In the genomic region with DNA sequence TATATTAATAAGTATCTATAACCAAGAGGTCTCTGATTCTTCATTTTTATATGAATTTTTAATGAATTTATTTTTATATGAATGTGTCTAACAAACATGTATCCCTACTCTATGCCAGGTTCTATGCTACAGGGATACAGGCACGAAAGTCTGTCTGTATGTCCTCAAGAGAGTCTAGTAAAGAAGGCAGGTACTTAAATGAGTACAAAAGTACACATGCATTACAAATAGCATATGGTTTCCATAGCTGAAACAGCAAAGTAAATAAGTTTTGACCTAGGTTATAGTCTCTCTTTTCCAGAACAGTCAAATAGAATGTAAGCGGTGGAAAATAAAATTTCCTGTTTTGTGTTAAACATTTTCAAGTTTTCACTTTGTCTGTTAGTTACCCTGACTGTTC, we compare ENCODE assay signal across 16 cellular contexts. TPM values are rescaled to one million over a fixed set of nuclear protein-coding genes. Genes with fewer than 3 reads are reported as not detected.
DNase-seq lines count a peak whose midpoint lies in the region; ATAC-seq and TF ChIP-seq lines count a peak whose summit lies in the region.
"Had no signal": no experiment of that assay in that cellular context is flagged by ENCODE, and none has a peak within 500 bp of the region (broad histone marks: within the 10 kb centered on the region; RNA-seq: fewer than 3 reads in every experiment).

No MANE protein-coding gene starts in this region.

- peaks cover 3% of the 10 kb centered on the region; the same call in 1 of the 2 replicates for H3K79me2 ChIP-seq in HCT116 (ENCODE audit: insufficient read depth, low read length)

- no peak for TF ChIP-seq RAD21 in HCT116 (IDR thresholded peaks at IDR 0.05; ENCODE audit: low read depth)

- H3K9me3 ChIP-seq in HCT116 (ENCODE audit: control insufficient read depth in 1 of 2, insufficient read depth in 1 of 2, low read depth in 1 of 2, low read length in 2 of 2), result no peaks in the 10 kb centered on the region
- H3K9me3 ChIP-seq: BLaER1 treated with 17β-estradiol and CSF1 and Interleukin-3, amounts not matched to agents 10 nM and 100 nM had no signal

- POLR2A ChIA-PET in activated CD8-positive, alpha-beta T cell treated with anti-CD3 and anti-CD28 coated beads for 36 hours (lab: Charles Lee), result no interaction called here
- POLR2A ChIA-PET in activated CD8-positive, alpha-beta T cell treated with anti-CD3 and anti-CD28 coated beads, Interleukin-2, amount 10 ng/mL, durations not matched to agents 7 days and 5 days (lab: Charles Lee), result no interaction called here
- POLR2A ChIA-PET in HCT116 (lab: Charles Lee), result interaction anchor here (1.2 to 1.4 kb wide), 3 partner anchors 13 to 29 kb away, joined by 3 to 8 read pairs (median 7); a partner anchor contains a TSS

- H3K9me2 ChIP-seq in HCT116 (ENCODE audit: insufficient read depth), result no peaks in the 10 kb centered on the region

- H3K4me1 Mint-ChIP-seq in activated CD8-positive, alpha-beta T cell treated with anti-CD3 and anti-CD28 coated beads for 36 hours (ENCODE audit: low read depth), result peaks cover 20% of the 10 kb centered on the region
- peaks cover 4% of the 10 kb centered on the region for H3K4me1 Mint-ChIP-seq in activated CD8-positive, alpha-beta T cell treated with anti-CD3 and anti-CD28 coated beads, Interleukin-2, amount 10 ng/mL, durations not matched to agents 7 days and 5 days (ENCODE audit: low read depth)
- H3K4me1 Mint-ChIP-seq in activated T-helper 17 cell treated with anti-CD3 and anti-CD28 coated beads, Interleukin-2, amount 50 U/mL, for 72 hours, result peaks cover 22% of the 10 kb centered on the region
- peaks cover 6% of the 10 kb centered on the region for H3K4me1 Mint-ChIP-seq in stimulated activated effector memory CD8-positive, alpha-beta T cell treated with anti-CD3 and anti-CD28 coated beads, Interleukin-12 subunit alpha, Interleukin-12 subunit beta, amount 100 ng/mL, for 72 hours
- H3K4me1 Mint-ChIP-seq in type B pancreatic cell (ENCODE audit: unreplicated experiment), result peaks cover 19% of the 10 kb centered on the region

- CTCF ChIA-PET in activated CD8-positive, alpha-beta T cell treated with anti-CD3 and anti-CD28 coated beads for 36 hours (lab: Charles Lee), result interaction anchor here (0.8 to 16.4 kb wide), 9 partner anchors 13 to 296 kb away, joined by 3 to 318 read pairs (median 14); a partner anchor contains a TSS
- CTCF ChIA-PET in activated CD8-positive, alpha-beta T cell treated with anti-CD3 and anti-CD28 coated beads, Interleukin-2, amount 10 ng/mL, durations not matched to agents 7 days and 5 days (lab: Charles Lee), result interaction anchor here (1.1 to 12.1 kb wide), 8 partner anchors 13 to 297 kb away, joined by 3 to 234 read pairs (median 34); a partner anchor contains a TSS
- CTCF ChIA-PET in HCT116 (lab: Charles Lee), result interaction anchor here (0.6 to 6.0 kb wide), 10 partner anchors 9 to 297 kb away, joined by 3 to 48 read pairs (median 4); a partner anchor contains a TSS

- intact Hi-C loops in activated CD8-positive, alpha-beta T cell treated with anti-CD3 and anti-CD28 coated beads for 36 hours (cut with micrococcal nuclease), result no loop called here
- intact Hi-C loops in HCT116 (cut with micrococcal nuclease), result no loop called here

- H3K27ac Mint-ChIP-seq in activated CD8-positive, alpha-beta T cell treated with anti-CD3 and anti-CD28 coated beads for 36 hours, result peak overlapping the region; percentile 65
- no peak overlapping the region for H3K27ac Mint-ChIP-seq in activated CD8-positive, alpha-beta T cell treated with anti-CD3 and anti-CD28 coated beads, Interleukin-2, amount 10 ng/mL, durations not matched to agents 7 days and 5 days
- peak overlapping the region; percentile 49 for H3K27ac Mint-ChIP-seq in activated T-helper 17 cell treated with anti-CD3 and anti-CD28 coated beads, Interleukin-2, amount 50 U/mL, for 72 hours
- H3K27ac Mint-ChIP-seq in stimulated activated effector memory CD8-positive, alpha-beta T cell treated with anti-CD3 and anti-CD28 coated beads, Interleukin-12 subunit alpha, Interleukin-12 subunit beta, amount 100 ng/mL, for 72 hours, result peak overlapping the region; percentile 3
- H3K27ac Mint-ChIP-seq in type B pancreatic cell, result no peak overlapping the region
- H3K27ac Mint-ChIP-seq: CD4-positive, CD25-positive, alpha-beta regulatory T cell; GM23338; H9 had no signal

- ATAC-seq in activated CD8-positive, alpha-beta T cell treated with anti-CD3 and anti-CD28 coated beads for 36 hours, result no peak
- ATAC-seq in activated CD8-positive, alpha-beta T cell treated with anti-CD3 and anti-CD28 coated beads, Interleukin-2, amount 10 ng/mL, durations not matched to agents 7 days and 5 days, result no peak
- no peak for ATAC-seq in HCT116
- ATAC-seq in activated T-helper 17 cell treated with anti-CD3 and anti-CD28 coated beads, Interleukin-2, amount 50 U/mL, for 72 hours (replicated peaks), result peak; percentile 73
- peak; percentile 72 for ATAC-seq in stimulated activated effector memory CD8-positive, alpha-beta T cell treated with anti-CD3 and anti-CD28 coated beads, Interleukin-12 subunit alpha, Interleukin-12 subunit beta, amount 100 ng/mL, for 72 hours
- ATAC-seq: GM23338 had no signal

- no peaks in the 10 kb centered on the region for H3K36me3 Mint-ChIP-seq in activated CD8-positive, alpha-beta T cell treated with anti-CD3 and anti-CD28 coated beads for 36 hours (ENCODE audit: low read depth)
- no peaks in the 10 kb centered on the region for H3K36me3 Mint-ChIP-seq in activated CD8-positive, alpha-beta T cell treated with anti-CD3 and anti-CD28 coated beads, Interleukin-2, amount 10 ng/mL, durations not matched to agents 7 days and 5 days (ENCODE audit: low read depth)
- H3K36me3 Mint-ChIP-seq in activated T-helper 17 cell treated with anti-CD3 and anti-CD28 coated beads, Interleukin-2, amount 50 U/mL, for 72 hours (ENCODE audit: low read depth), result no peaks in the 10 kb centered on the region
- H3K36me3 Mint-ChIP-seq in stimulated activated effector memory CD8-positive, alpha-beta T cell treated with anti-CD3 and anti-CD28 coated beads, Interleukin-12 subunit alpha, Interleukin-12 subunit beta, amount 100 ng/mL, for 72 hours, result no peaks in the 10 kb centered on the region
- H3K36me3 Mint-ChIP-seq in type B pancreatic cell, result no peaks in the 10 kb centered on the region
- H3K36me3 Mint-ChIP-seq: CD4-positive, CD25-positive, alpha-beta regulatory T cell had no signal

- no TSS peak for BruUV-seq in HCT116 (replicated peaks; lab: Mats Ljungman, UMichigan)

- peaks cover 16 to 30% of the 10 kb centered on the region in 2 experiments; a peak in 3 of 4 replicates for H3K36me3 ChIP-seq in HCT116 (ENCODE audit: control insufficient read depth in 1 of 2, insufficient read depth in 2 of 2, low read length in 2 of 2)
- H3K36me3 ChIP-seq: BLaER1 treated with 17β-estradiol and CSF1 and Interleukin-3, amounts not matched to agents 10 nM and 100 nM had no signal

- H3K4me1 ChIP-seq in HCT116 (ENCODE audit: control insufficient read depth in 1 of 2, insufficient read depth in 2 of 2, low read length in 2 of 2), result peaks cover 50 to 69% of the 10 kb centered on the region in 2 experiments

- DNase-seq in activated CD8-positive, alpha-beta T cell treated with anti-CD3 and anti-CD28 coated beads for 36 hours, result no peak
- DNase-seq in activated CD8-positive, alpha-beta T cell treated with anti-CD3 and anti-CD28 coated beads, Interleukin-2, amount 10 ng/mL, durations not matched to agents 7 days and 5 days, result no peak
- DNase-seq in HCT116 (ENCODE audit: low read depth, low spot score) (no peak), type B pancreatic cell (ENCODE audit: extremely low spot score, unreplicated experiment) (no peak), MV-4-11 (lab: John Stamatoyannopoulos, UW) (no peak)
- DNase-seq in stimulated activated effector memory CD8-positive, alpha-beta T cell treated with anti-CD3 and anti-CD28 coated beads, Interleukin-12 subunit alpha, Interleukin-12 subunit beta, amount 100 ng/mL, for 72 hours (ENCODE audit: low spot score in 2 of 2), result no peak
- DNase-seq: ACHN; CD4-positive, CD25-positive, alpha-beta regulatory T cell; DMS79; H9 had no signal

- H3K27ac ChIP-seq in HCT116 (ENCODE audit: low read depth, low read length), result peak overlapping the region; percentile 85
- H3K27ac ChIP-seq: BLaER1 treated with 17β-estradiol and CSF1 and Interleukin-3, amounts not matched to agents 10 nM and 100 nM had no signal

- no peak overlapping the region for H3K4me3 ChIP-seq in HCT116 (replicated peaks in 1 of 2; ENCODE audit: low read depth in 1 of 2, low read length in 2 of 2)
- H3K4me3 ChIP-seq: BLaER1 treated with 17β-estradiol and CSF1 and Interleukin-3, amounts not matched to agents 10 nM and 100 nM; GM23338 had no signal

- H3K9ac ChIP-seq in HCT116 (ENCODE audit: low read length), result no peak overlapping the region
- H3K9ac ChIP-seq: BLaER1 treated with 17β-estradiol and CSF1 and Interleukin-3, amounts not matched to agents 10 nM and 100 nM had no signal

- no peaks in the 10 kb centered on the region for H3K27me3 ChIP-seq in HCT116 (ENCODE audit: insufficient read depth, low read length)
- H3K27me3 ChIP-seq: BLaER1 treated with 17β-estradiol and CSF1 and Interleukin-3, amounts not matched to agents 10 nM and 100 nM had no signal

- no peak for TF ChIP-seq CTCF in activated CD8-positive, alpha-beta T cell treated with anti-CD3 and anti-CD28 coated beads for 36 hours (IDR thresholded peaks at IDR 0.05)
- no peak for TF ChIP-seq CTCF in HCT116 (IDR thresholded peaks at IDR 0.05 in 2 of 3, conservative IDR thresholded peaks at IDR 0.05 in 1 of 3; ENCODE audit: borderline replicate concordance in 1 of 3, insufficient read depth in 1 of 3, low read depth in 2 of 3, low read length in 2 of 3)
- no peak for TF ChIP-seq CTCF in type B pancreatic cell (conservative IDR thresholded peaks at IDR 0.05)

- no peak overlapping the region for H2AFZ ChIP-seq in HCT116 (ENCODE audit: low read depth, low read length, poor library complexity, severe bottlenecking)
- H2AFZ ChIP-seq: GM23338 had no signal

- RAD21 ChIA-PET in HCT116 (lab: Charles Lee; ENCODE audit: low non-redundant PET in 1 of 2, low total read pairs in 2 of 2, uncharacterized antibody in 2 of 2, unreplicated experiment in 2 of 2), result interaction anchor here in 1 of 2 experiments (1.0 kb wide), 1 partner anchor 70 kb away, joined by 3 read pairs; no protein-coding TSS in a partner anchor

- H3K4me2 ChIP-seq in HCT116 (ENCODE audit: low read length), result no peak overlapping the region
- H3K4me2 ChIP-seq: BLaER1 treated with 17β-estradiol and CSF1 and Interleukin-3, amounts not matched to agents 10 nM and 100 nM; GM23338 had no signal

- H3K9me3 Mint-ChIP-seq in activated CD8-positive, alpha-beta T cell treated with anti-CD3 and anti-CD28 coated beads for 36 hours, result no peaks in the 10 kb centered on the region
- no peaks in the 10 kb centered on the region for H3K9me3 Mint-ChIP-seq in activated CD8-positive, alpha-beta T cell treated with anti-CD3 and anti-CD28 coated beads, Interleukin-2, amount 10 ng/mL, durations not matched to agents 7 days and 5 days (ENCODE audit: insufficient read depth)
- no peaks in the 10 kb centered on the region for H3K9me3 Mint-ChIP-seq in activated T-helper 17 cell treated with anti-CD3 and anti-CD28 coated beads, Interleukin-2, amount 50 U/mL, for 72 hours
- no peaks in the 10 kb centered on the region for H3K9me3 Mint-ChIP-seq in stimulated activated effector memory CD8-positive, alpha-beta T cell treated with anti-CD3 and anti-CD28 coated beads, Interleukin-12 subunit alpha, Interleukin-12 subunit beta, amount 100 ng/mL, for 72 hours
- H3K9me3 Mint-ChIP-seq in type B pancreatic cell, result no peaks in the 10 kb centered on the region
- H3K9me3 Mint-ChIP-seq: CD4-positive, CD25-positive, alpha-beta regulatory T cell; GM23338; H9 had no signal

- H4K20me1 ChIP-seq in HCT116 (ENCODE audit: insufficient read depth), result no peaks in the 10 kb centered on the region
- H4K20me1 ChIP-seq: BLaER1 treated with 17β-estradiol and CSF1 and Interleukin-3, amounts not matched to agents 10 nM and 100 nM had no signal

- H3K27me3 Mint-ChIP-seq in activated CD8-positive, alpha-beta T cell treated with anti-CD3 and anti-CD28 coated beads for 36 hours, result no peaks in the 10 kb centered on the region
- H3K27me3 Mint-ChIP-seq in activated CD8-positive, alpha-beta T cell treated with anti-CD3 and anti-CD28 coated beads, Interleukin-2, amount 10 ng/mL, durations not matched to agents 7 days and 5 days (ENCODE audit: low read depth), result no peaks in the 10 kb centered on the region
- no peaks in the 10 kb centered on the region for H3K27me3 Mint-ChIP-seq in activated T-helper 17 cell treated with anti-CD3 and anti-CD28 coated beads, Interleukin-2, amount 50 U/mL, for 72 hours
- H3K27me3 Mint-ChIP-seq in type B pancreatic cell, result no peaks in the 10 kb centered on the region
- H3K27me3 Mint-ChIP-seq: CD4-positive, CD25-positive, alpha-beta regulatory T cell had no signal

- no peak for TF ChIP-seq POLR2A in HCT116 (IDR thresholded peaks at IDR 0.05; ENCODE audit: borderline replicate concordance, extremely low read depth, insufficient read depth, insufficient read length)

- no peak overlapping the region for H3K4me3 Mint-ChIP-seq in activated CD8-positive, alpha-beta T cell treated with anti-CD3 and anti-CD28 coated beads for 36 hours
- no peak overlapping the region for H3K4me3 Mint-ChIP-seq in activated CD8-positive, alpha-beta T cell treated with anti-CD3 and anti-CD28 coated beads, Interleukin-2, amount 10 ng/mL, durations not matched to agents 7 days and 5 days
- no peak overlapping the region for H3K4me3 Mint-ChIP-seq in activated T-helper 17 cell treated with anti-CD3 and anti-CD28 coated beads, Interleukin-2, amount 50 U/mL, for 72 hours
- no peak overlapping the region for H3K4me3 Mint-ChIP-seq in stimulated activated effector memory CD8-positive, alpha-beta T cell treated with anti-CD3 and anti-CD28 coated beads, Interleukin-12 subunit alpha, Interleukin-12 subunit beta, amount 100 ng/mL, for 72 hours
- H3K4me3 Mint-ChIP-seq in type B pancreatic cell, result no peak overlapping the region
- H3K4me3 Mint-ChIP-seq: CD4-positive, CD25-positive, alpha-beta regulatory T cell; GM23338; H9 had no signal

RNA-seq across cellular contexts. Expression of a gene that starts 13.3 kb away (rescaled TPM):
- 10 to 100 TPM; 59.4 to 66.5 TPM for total RNA-seq in activated CD8-positive, alpha-beta T cell treated with anti-CD3 and anti-CD28 coated beads for 36 hours
- 10 to 100 TPM; 36.3 to 43.7 TPM for total RNA-seq in activated CD8-positive, alpha-beta T cell treated with anti-CD3 and anti-CD28 coated beads, Interleukin-2, amount 10 ng/mL, durations not matched to agents 7 days and 5 days
- 295 TPM for total RNA-seq in HCT116 (2021; ENCODE audit: unreplicated experiment)
- 142 and 150 TPM in 2 replicates for polyA plus RNA-seq in HCT116 (2012)
- total RNA-seq in activated T-helper 17 cell treated with anti-CD3 and anti-CD28 coated beads, Interleukin-2, amount 50 U/mL, for 72 hours, result 10 to 100 TPM; 63.3 to 84.9 TPM
- total RNA-seq in type B pancreatic cell (ENCODE audit: low replicate concordance), result 32.7 and 40.2 TPM in 2 replicates

RNA-seq across cellular contexts. Expression of a gene that starts 33.2 kb away (rescaled TPM):
- total RNA-seq in activated CD8-positive, alpha-beta T cell treated with anti-CD3 and anti-CD28 coated beads for 36 hours, result 1 to 10 TPM in 1 of 2 experiments, under 1 TPM in 1; 0.89 to 1.2 TPM
- total RNA-seq in activated CD8-positive, alpha-beta T cell treated with anti-CD3 and anti-CD28 coated beads, Interleukin-2, amount 10 ng/mL, durations not matched to agents 7 days and 5 days, result not detected
- total RNA-seq in HCT116 (2021; ENCODE audit: unreplicated experiment), result 0.64 TPM
- 0.35 and 0.47 TPM in 2 replicates for polyA plus RNA-seq in HCT116 (2012)
- total RNA-seq in activated T-helper 17 cell treated with anti-CD3 and anti-CD28 coated beads, Interleukin-2, amount 50 U/mL, for 72 hours, result 1 to 10 TPM in 1 of 2 donors, under 1 TPM in 1; 0.56 to 7.1 TPM
- total RNA-seq in type B pancreatic cell (ENCODE audit: low replicate concordance), result 4.8 and 14.8 TPM in 2 replicates
- total RNA-seq: A172; CD4-positive, CD25-positive, alpha-beta regulatory T cell; G401; HT-29 had no signal
- polyA plus RNA-seq: CD4-positive, CD25-positive, alpha-beta regulatory T cell had no signal

Comparison
In these comparisons a context has a peak if more than half of its experiments do, and no peak if none do; other contexts are left out.
1. H3K27ac Mint-ChIP-seq: peak in activated CD8-positive, alpha-beta T cell treated with anti-CD3 and anti-CD28 coated beads for 36 hours (single experiment), activated T-helper 17 cell treated with anti-CD3 and anti-CD28 coated beads, Interleukin-2, amount 50 U/mL, for 72 hours (single experiment) and stimulated activated effector memory CD8-positive, alpha-beta T cell treated with anti-CD3 and anti-CD28 coated beads, Interleukin-12 subunit alpha, Interleukin-12 subunit beta, amount 100 ng/mL, for 72 hours (single experiment); none in activated CD8-positive, alpha-beta T cell treated with anti-CD3 and anti-CD28 coated beads, Interleukin-2, amount 10 ng/mL, durations not matched to agents 7 days and 5 days (single experiment) and type B pancreatic cell (single experiment).
2. ATAC-seq: peak in activated T-helper 17 cell treated with anti-CD3 and anti-CD28 coated beads, Interleukin-2, amount 50 U/mL, for 72 hours (single experiment) and stimulated activated effector memory CD8-positive, alpha-beta T cell treated with anti-CD3 and anti-CD28 coated beads, Interleukin-12 subunit alpha, Interleukin-12 subunit beta, amount 100 ng/mL, for 72 hours (single experiment); none in activated CD8-positive, alpha-beta T cell treated with anti-CD3 and anti-CD28 coated beads for 36 hours (single experiment), activated CD8-positive, alpha-beta T cell treated with anti-CD3 and anti-CD28 coated beads, Interleukin-2, amount 10 ng/mL, durations not matched to agents 7 days and 5 days (single experiment) and HCT116 (single experiment).